In genomic region chr16:818592-818991, GRCh38 we compare ENCODE assay signal across 2 cellular contexts.
TF ChIP-seq lines count a peak whose summit lies in the region.

No MANE protein-coding gene starts in this region.

TF ChIP-seq in HepG2, 621 proteins besides CTCF, POLR2A, EP300 and RAD21:
- no peak for TF ChIP-seq FLYWCH1 (CRISPR knock-in tag; IDR thresholded peaks at IDR 0.05)
- TF ChIP-seq ATAD3A (CRISPR knock-in tag; IDR thresholded peaks at IDR 0.05) = no peak
- TF ChIP-seq CREB1 (IDR thresholded peaks at IDR 0.05) = peak; percentile 87
- TF ChIP-seq CREB1 (CRISPR knock-in tag; IDR thresholded peaks at IDR 0.05) = no peak
- TF ChIP-seq ZNF746 (CRISPR knock-in tag; IDR thresholded peaks at IDR 0.05) = no peak
TF ChIP-seq in HepG2: peak in this region for 1.

TF ChIP-seq in H1, 55 proteins besides CTCF, POLR2A, EP300 and RAD21:
- TF ChIP-seq HDAC6 (IDR thresholded peaks at IDR 0.05; ENCODE audit: low read depth, low read length) (no peak), GTF2F1 (IDR thresholded peaks at IDR 0.05; ENCODE audit: borderline replicate concordance, low read depth, low read length) (no peak), CREB1 (IDR thresholded peaks at IDR 0.05) (no peak), BACH1 (IDR thresholded peaks at IDR 0.05; ENCODE audit: low read length) (no peak)
